8 cellular contexts compared by ENCODE assay signal in the genomic region with DNA sequence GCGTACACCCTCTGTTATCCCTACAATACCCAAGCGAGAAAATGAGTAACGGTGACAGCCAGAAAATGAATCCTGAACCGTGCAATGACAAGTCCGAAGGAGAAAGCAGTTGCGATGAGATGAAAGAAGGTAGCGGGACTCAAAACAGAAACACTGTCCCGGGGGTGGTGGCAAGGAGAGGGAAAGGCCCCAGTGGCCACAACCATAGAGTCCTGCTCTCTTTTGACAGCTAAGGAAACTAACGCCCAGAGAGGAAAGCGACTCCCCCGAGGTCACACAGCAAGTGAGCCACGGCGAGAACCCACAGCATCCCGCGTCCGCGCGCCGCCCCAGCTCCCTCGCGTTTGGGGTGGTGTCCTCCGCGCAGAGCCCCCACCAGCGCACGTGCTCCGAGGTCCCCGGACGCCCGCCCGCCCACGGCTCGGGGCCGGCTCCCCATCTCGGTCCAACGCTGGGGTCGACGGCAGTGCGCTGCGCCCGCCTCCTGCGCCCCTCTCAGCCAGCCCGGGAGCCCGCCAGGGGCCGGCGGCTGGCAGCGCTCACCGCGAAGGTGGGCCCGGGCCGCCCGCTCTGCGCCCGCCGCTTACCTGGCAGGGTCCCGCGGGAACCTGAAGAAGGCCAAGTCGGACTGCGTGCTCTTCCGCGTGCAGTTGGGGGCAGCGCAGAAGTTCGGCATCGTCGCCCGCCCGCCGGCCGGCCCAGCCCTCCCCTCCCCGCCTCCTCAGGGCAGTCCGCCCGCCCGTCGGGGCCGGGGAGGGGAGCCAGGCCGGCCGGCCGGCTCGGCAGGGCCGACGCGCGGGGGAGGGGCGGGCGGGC. TPM values are rescaled to one million over a fixed set of nuclear protein-coding genes. Genes with fewer than 3 reads are reported as not detected.
DNase-seq lines count a peak whose midpoint lies in the region; ATAC-seq, FAIRE-seq and TF ChIP-seq lines count a peak whose summit lies in the region.

No MANE protein-coding gene starts in this region.

- no peaks in the 10 kb centered on the region for H3K9me3 ChIP-seq in endodermal cell (ENCODE audit: control insufficient read depth, low read length)
- no peaks in the 10 kb centered on the region for H3K9me3 ChIP-seq in mucosa of stomach (ENCODE audit: control insufficient read depth, low read length)

- no peak for FAIRE-seq in GM19239 (lab: Jason Lieb, UNC)

- H3K27ac Mint-ChIP-seq in activated CD4-positive, alpha-beta memory T cell treated with anti-CD3 and anti-CD28 coated beads, Interleukin-2, amount 10 ng/mL, durations not matched to agents 7 days and 5 days, result peak overlapping the region; percentile 85
- peak overlapping the region; percentile 38 for H3K27ac Mint-ChIP-seq in endodermal cell

- WGBS in endodermal cell (ENCODE audit: insufficient coverage in 1 of 2, insufficient read length in 1 of 2), 2 experiments, result 0 to 1% methylated on average over 22 to 82 of the region's 84 CpGs

- H3K4me1 ChIP-seq in KMS-11 (ENCODE audit: low read depth, poor library complexity, severe bottlenecking), result peaks cover 44% of the 10 kb centered on the region
- H3K4me1 ChIP-seq in endodermal cell (ENCODE audit: control insufficient read depth, insufficient read depth, low read length), result peaks cover 3% of the 10 kb centered on the region
- peaks cover 21% of the 10 kb centered on the region for H3K4me1 ChIP-seq in mucosa of stomach (ENCODE audit: control insufficient read depth, insufficient read depth, low read length)

- peak overlapping the region; percentile 84 for H3K4me2 ChIP-seq in KMS-11

- H3K9ac ChIP-seq in KMS-11, result peak overlapping the region; percentile 94
- H3K9ac ChIP-seq in endodermal cell (ENCODE audit: extremely low read depth, low read length, poor library complexity, severe bottlenecking), result peak overlapping the region; percentile 47
- peak overlapping the region; percentile 45 for H3K9ac ChIP-seq in mucosa of stomach (ENCODE audit: low read length)

- H3K36me3 ChIP-seq in KMS-11 (ENCODE audit: insufficient read depth), result no peaks in the 10 kb centered on the region
- no peaks in the 10 kb centered on the region for H3K36me3 ChIP-seq in endodermal cell (ENCODE audit: control insufficient read depth, insufficient read depth, low read length)
- no peaks in the 10 kb centered on the region for H3K36me3 ChIP-seq in mucosa of stomach (ENCODE audit: control insufficient read depth, insufficient read depth, low read length)

- CTCF ChIA-PET in activated CD4-positive, alpha-beta memory T cell treated with anti-CD3 and anti-CD28 coated beads, Interleukin-2, amount 10 ng/mL, durations not matched to agents 7 days and 5 days (lab: Charles Lee), result interaction anchor here (1.5 kb wide), 1 partner anchor 172 kb away, joined by 8 read pairs; no protein-coding TSS in a partner anchor

- peak overlapping the region; percentile 46 for H3K4me3 ChIP-seq in KMS-11 (IDR thresholded peaks at IDR 0.05; ENCODE audit: insufficient read depth, low read depth, low read length)
- H3K4me3 ChIP-seq in endodermal cell (ENCODE audit: low read length), result peak overlapping the region; percentile 96
- peak overlapping the region; percentile 21 for H3K4me3 ChIP-seq in mucosa of stomach (ENCODE audit: low read length)

- DNase-seq in COLO668 (lab: John Stamatoyannopoulos, UW; ENCODE audit: unreplicated experiment) (peak; percentile 53), endodermal cell (peak; percentile 75), GM19239 (ENCODE audit: insufficient read length, low spot score) (no peak)
- DNase-seq in activated CD4-positive, alpha-beta memory T cell treated with anti-CD3 and anti-CD28 coated beads, Interleukin-2, amount 10 ng/mL, durations not matched to agents 7 days and 5 days, result peak; percentile 62
- DNase-seq in stimulated activated CD8-positive, alpha-beta memory T cell treated with anti-CD3 and anti-CD28 coated beads, Interleukin-7, amount 100 ng/mL, for 24 hours (ENCODE audit: low read depth), result peak; percentile 16

- H3K4me3 Mint-ChIP-seq in activated CD4-positive, alpha-beta memory T cell treated with anti-CD3 and anti-CD28 coated beads, Interleukin-2, amount 10 ng/mL, durations not matched to agents 7 days and 5 days, result peak overlapping the region; percentile 91
- H3K4me3 Mint-ChIP-seq in endodermal cell, result peak overlapping the region; percentile 85

- peak; percentile 16 for ATAC-seq in GM21515 (IDR thresholded peaks at IDR 0.05; ENCODE audit: unreplicated experiment)

- no peaks in the 10 kb centered on the region for H3K27me3 ChIP-seq in KMS-11 (ENCODE audit: insufficient read depth, low read depth)
- no peaks in the 10 kb centered on the region for H3K27me3 ChIP-seq in endodermal cell (ENCODE audit: control insufficient read depth, insufficient read depth, low read length, poor library complexity, severe bottlenecking)
- H3K27me3 ChIP-seq in mucosa of stomach (ENCODE audit: control insufficient read depth, insufficient read depth, low read length), result no peaks in the 10 kb centered on the region

- peaks cover 11% of the 10 kb centered on the region for H3K36me3 Mint-ChIP-seq in activated CD4-positive, alpha-beta memory T cell treated with anti-CD3 and anti-CD28 coated beads, Interleukin-2, amount 10 ng/mL, durations not matched to agents 7 days and 5 days (ENCODE audit: low read depth)
- peaks cover 5% of the 10 kb centered on the region for H3K36me3 Mint-ChIP-seq in endodermal cell (ENCODE audit: low read depth)

- peaks cover 52% of the 10 kb centered on the region for H3K4me1 Mint-ChIP-seq in activated CD4-positive, alpha-beta memory T cell treated with anti-CD3 and anti-CD28 coated beads, Interleukin-2, amount 10 ng/mL, durations not matched to agents 7 days and 5 days
- H3K4me1 Mint-ChIP-seq in endodermal cell, result peaks cover 22% of the 10 kb centered on the region

- H2AFZ ChIP-seq in KMS-11 (ENCODE audit: low read depth), result peak overlapping the region; percentile 70

- H3K9me3 Mint-ChIP-seq in activated CD4-positive, alpha-beta memory T cell treated with anti-CD3 and anti-CD28 coated beads, Interleukin-2, amount 10 ng/mL, durations not matched to agents 7 days and 5 days, result no peaks in the 10 kb centered on the region
- H3K9me3 Mint-ChIP-seq in endodermal cell, result no peaks in the 10 kb centered on the region

- H3K27ac ChIP-seq in KMS-11, result peak overlapping the region; percentile 69
- no peak overlapping the region for H3K27ac ChIP-seq in endodermal cell (ENCODE audit: low read depth, low read length)

- no peak for TF ChIP-seq CTCF in KMS-11 (conservative IDR thresholded peaks at IDR 0.05; ENCODE audit: low read depth, low read length)
- no peak for TF ChIP-seq CTCF in endodermal cell (conservative IDR thresholded peaks at IDR 0.05)

- H3K27me3 Mint-ChIP-seq in activated CD4-positive, alpha-beta memory T cell treated with anti-CD3 and anti-CD28 coated beads, Interleukin-2, amount 10 ng/mL, durations not matched to agents 7 days and 5 days, result no peaks in the 10 kb centered on the region
- H3K27me3 Mint-ChIP-seq in endodermal cell (ENCODE audit: insufficient read depth), result peaks cover 12% of the 10 kb centered on the region

- H3K79me2 ChIP-seq in KMS-11 (ENCODE audit: insufficient read depth, low read depth), result peaks cover 52% of the 10 kb centered on the region

- H4K20me1 ChIP-seq in KMS-11 (ENCODE audit: insufficient read depth), result peaks cover 11% of the 10 kb centered on the region

- POLR2A ChIA-PET in activated CD4-positive, alpha-beta memory T cell treated with anti-CD3 and anti-CD28 coated beads, Interleukin-2, amount 10 ng/mL, durations not matched to agents 7 days and 5 days (lab: Charles Lee), result interaction anchor here (0.6 to 3.0 kb wide), 6 partner anchors 9 to 207 kb away, joined by 3 to 16 read pairs (median 3); a partner anchor contains a TSS

RNA-seq across cellular contexts. Expression of a gene that starts 0.6 kb away (rescaled TPM):
- 10 to 100 TPM; 51.1 to 52.9 TPM for total RNA-seq in activated CD4-positive, alpha-beta memory T cell treated with anti-CD3 and anti-CD28 coated beads, Interleukin-2, amount 10 ng/mL, durations not matched to agents 7 days and 5 days
- total RNA-seq in endodermal cell, result 10 to 100 TPM; 39.6 to 46.2 TPM
- polyA plus RNA-seq in endodermal cell (2013, experiment 1 of 2), result 55.9 TPM
- polyA plus RNA-seq in endodermal cell (2013, experiment 2 of 2), result 53.8 TPM

RNA-seq across cellular contexts. Expression of a gene that starts 0.8 kb away (rescaled TPM):
- 1 to 10 TPM; 2.8 to 3.7 TPM for total RNA-seq in activated CD4-positive, alpha-beta memory T cell treated with anti-CD3 and anti-CD28 coated beads, Interleukin-2, amount 10 ng/mL, durations not matched to agents 7 days and 5 days
- total RNA-seq in endodermal cell, result 10 to 100 TPM in 1 of 2 donors, 1 to 10 TPM in 1; 6.6 to 13.5 TPM
- 8.3 TPM for polyA plus RNA-seq in endodermal cell (2013, experiment 1 of 2)
- polyA plus RNA-seq in endodermal cell (2013, experiment 2 of 2), result 7.7 TPM

Comparison
In these comparisons a context has a peak if more than half of its experiments do, and no peak if none do; other contexts are left out.
1. H3K4me3 ChIP-seq: peak in every context shown above with its lines; median percentile 96 in endodermal cell; 46 in KMS-11; 21 in mucosa of stomach.